Comparison of ENCODE assay signal across 14 cellular contexts in the genomic region with DNA sequence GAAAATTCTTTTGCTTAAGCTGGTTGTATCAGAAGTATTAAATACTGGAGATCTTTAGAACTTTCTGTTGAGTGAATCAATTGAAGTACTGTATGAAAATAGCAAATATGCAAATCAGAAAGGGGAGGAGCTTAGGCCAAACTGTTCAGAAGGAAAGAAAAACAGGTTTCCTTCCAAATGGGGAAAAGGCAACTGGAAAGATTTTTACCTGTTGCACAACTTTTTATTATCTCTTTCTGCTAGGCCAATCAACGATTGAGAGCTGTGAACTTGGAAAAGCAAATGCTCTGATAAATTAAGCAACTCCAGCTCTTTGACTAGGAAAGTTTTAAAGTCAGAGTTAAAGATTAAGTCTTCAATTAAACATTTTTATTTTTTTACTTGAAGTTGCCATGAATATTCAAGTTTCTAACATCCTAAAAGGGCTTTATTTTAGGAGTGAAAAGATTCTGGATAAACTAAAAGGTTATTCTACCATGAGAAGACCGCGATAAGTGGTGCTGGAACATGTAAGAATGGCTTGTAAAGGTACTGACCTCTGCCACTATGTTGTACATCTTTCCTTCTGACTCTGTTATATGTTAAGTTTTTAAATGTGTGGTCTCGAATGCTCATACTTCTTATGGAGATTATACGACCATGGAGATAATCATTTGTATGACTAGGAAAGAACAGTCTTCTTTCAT. TPM values are rescaled to one million over a fixed set of nuclear protein-coding genes. Genes with fewer than 3 reads are reported as not detected.
A peak's percentile ranks its signal among the peaks of the same experiment; 100 is the strongest.
DNase-seq lines count a peak whose midpoint lies in the region; ATAC-seq and TF ChIP-seq lines count a peak whose summit lies in the region.
"Had no signal": no experiment of that assay in that cellular context is flagged by ENCODE, and none has a peak within 500 bp of the region (broad histone marks: within the 10 kb centered on the region; RNA-seq: fewer than 3 reads in every experiment).

No MANE protein-coding gene starts in this region.

- 82% methylated on average over 5 of the region's 5 CpGs for WGBS in esophagus muscularis mucosa

- peak overlapping the region in 1 of 2 donors; percentile 37 for H3K27ac ChIP-seq in right atrium auricular region
- H3K27ac ChIP-seq in WERI-Rb-1 = no peak overlapping the region; the same call in 1 of the 2 replicates
- peak overlapping the region in 1 of 4 donors; percentile 57 for H3K27ac ChIP-seq in esophagus muscularis mucosa (replicated peaks in 1 of 4)

- H3K4me1 ChIP-seq in right atrium auricular region (peaks cover 0 to 30% of the 10 kb centered on the region in 2 donors), esophagus muscularis mucosa (peaks cover 48 to 81% (median 61%) of the 10 kb centered on the region in 4 donors)

- no peaks in the 10 kb centered on the region for H3K9me3 ChIP-seq in right atrium auricular region
- no peaks in the 10 kb centered on the region for H3K9me3 ChIP-seq in WERI-Rb-1 (ENCODE audit: severe bottlenecking)
- no peaks in the 10 kb centered on the region for H3K9me3 ChIP-seq in esophagus muscularis mucosa

- TF ChIP-seq CTCF in right atrium auricular region (IDR thresholded peaks at IDR 0.05) (no peak), choroid plexus epithelial cell (conservative IDR thresholded peaks at IDR 0.05; ENCODE audit: low read depth, low read length) (no peak), omental fat pad (IDR thresholded peaks at IDR 0.05) (no peak), WERI-Rb-1 (IDR thresholded peaks at IDR 0.05; ENCODE audit: low read depth, low read length) (no peak), esophagus muscularis mucosa (IDR thresholded peaks at IDR 0.05) (no peak)

- intact Hi-C loops in Right ventricle myocardium superior (cut with DNase I) (no loop called here), esophagus muscularis mucosa (cut with DNase I) (no loop called here)

- TF ChIP-seq EP300 in esophagus muscularis mucosa (IDR thresholded peaks at IDR 0.05) = no peak

- no peaks in the 10 kb centered on the region for H3K27me3 ChIP-seq in right atrium auricular region
- no peaks in the 10 kb centered on the region for H3K27me3 ChIP-seq in WERI-Rb-1 (ENCODE audit: insufficient read depth, low read depth, severe bottlenecking)
- no peaks in the 10 kb centered on the region for H3K27me3 ChIP-seq in esophagus muscularis mucosa

- H3K36me3 ChIP-seq in right atrium auricular region (no peaks in the 10 kb centered on the region), WERI-Rb-1 (peaks cover 75% of the 10 kb centered on the region), esophagus muscularis mucosa (peaks cover 0 to 6% (median 2%) of the 10 kb centered on the region in 4 donors)

- TF ChIP-seq POLR2A in esophagus muscularis mucosa (IDR thresholded peaks at IDR 0.05; ENCODE audit: low read depth) = no peak

- H3K4me3 ChIP-seq in right atrium auricular region = no peak overlapping the region
- H3K4me3 ChIP-seq in choroid plexus epithelial cell (ENCODE audit: low read depth, low read length) = no peak overlapping the region
- H3K4me3 ChIP-seq in WERI-Rb-1 (ENCODE audit: low read depth, low read length) = no peak overlapping the region
- no peak overlapping the region for H3K4me3 ChIP-seq in esophagus muscularis mucosa

- DNase-seq in Right ventricle myocardium superior = no peak
- DNase-seq in right atrium auricular region (ENCODE audit: low spot score) = no peak
- DNase-seq in choroid plexus epithelial cell (ENCODE audit: low read depth) = peak; percentile 60
- no peak for DNase-seq in omental fat pad (ENCODE audit: low spot score)
- DNase-seq in WERI-Rb-1 = no peak
- no peak for DNase-seq in esophagus muscularis mucosa (ENCODE audit: extremely low spot score)
- DNase-seq: DMS79; effector memory CD4-positive, alpha-beta T cell; head of caudate nucleus; NCI-H187 treated with DMSO at 0.1 percent for 48 hours; NCI-H526 treated with DMSO at 0.1 percent for 48 hours; stimulated activated CD4-positive, alpha-beta T cell treated with anti-CD3 and anti-CD28 coated beads, Interleukin-12 subunit alpha, Interleukin-12 subunit beta, amount 100 ng/mL, for 4 hours had no signal

- peak; percentile 56 for ATAC-seq in Right ventricle myocardium superior (ENCODE audit: poor library complexity)
- ATAC-seq in omental fat pad (ENCODE audit: low FRiP score) = peak; percentile 13
- ATAC-seq in GM19328 (IDR thresholded peaks at IDR 0.05; ENCODE audit: unreplicated experiment) = no peak
- ATAC-seq in GM21447 (IDR thresholded peaks at IDR 0.05; ENCODE audit: unreplicated experiment) = no peak

RNA-seq across cellular contexts. Expression of gene DCUN1D3, which starts 16.5 kb away (rescaled TPM):
- total RNA-seq in Right ventricle myocardium superior (14.6 TPM), right atrium auricular region (10 to 100 TPM in 1 of 2 donors, 1 to 10 TPM in 1; 10.0 to 13.4 TPM), omental fat pad (100 to 1,000 TPM in 1 of 4 donors, 10 to 100 TPM in 3; 37.4 to 103 (median 79.9) TPM), esophagus muscularis mucosa (10 to 100 TPM; 18.3 to 37.4 (median 27.8) TPM)

RNA-seq across cellular contexts. Expression of gene LYRM1, which starts 16.9 kb away (rescaled TPM):
- total RNA-seq in Right ventricle myocardium superior = 49.8 TPM
- total RNA-seq in right atrium auricular region = 10 to 100 TPM; 54.2 to 58.7 TPM
- 10 to 100 TPM; 31.3 to 68.3 (median 50.3) TPM for total RNA-seq in omental fat pad
- 10 to 100 TPM; 38.9 to 69.2 (median 46.4) TPM for total RNA-seq in esophagus muscularis mucosa

Comparison
In these comparisons a context has a peak if more than half of its experiments do, and no peak if none do; other contexts are left out.
1. ATAC-seq: peak in Right ventricle myocardium superior (single experiment) and omental fat pad (single experiment); none in GM19328 (single experiment) and GM21447 (single experiment).